2 cellular contexts compared by ENCODE assay signal in the genomic region with DNA sequence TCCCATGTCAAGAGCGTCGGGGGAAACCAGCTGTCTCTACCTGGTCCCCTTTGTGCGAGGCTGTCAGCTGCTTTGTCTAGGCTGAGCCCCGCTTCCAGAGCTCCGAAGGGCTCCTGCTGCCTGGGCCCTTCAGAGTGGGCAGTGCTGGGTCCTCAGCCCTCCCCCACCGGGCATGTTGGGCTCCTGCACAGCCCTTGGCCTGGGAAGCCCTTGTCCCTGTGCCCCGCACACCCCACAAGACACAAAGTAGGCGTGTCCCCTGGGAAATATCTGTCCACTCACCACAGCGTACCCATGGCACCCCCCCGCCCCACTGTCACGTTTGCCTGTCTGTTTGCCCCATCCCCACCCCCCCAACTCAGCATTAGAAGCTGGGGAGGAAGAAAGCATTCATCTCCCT.
TF ChIP-seq lines count a peak whose summit lies in the region.

No MANE protein-coding gene starts in this region.

TF ChIP-seq in SK-N-SH, 30 proteins besides CTCF, POLR2A, EP300 and RAD21 (continued from another document):
- TF ChIP-seq TEAD4 (IDR thresholded peaks at IDR 0.05; ENCODE audit: borderline replicate concordance, insufficient read depth), result no peak
- no peak for TF ChIP-seq NFIC (IDR thresholded peaks at IDR 0.05; ENCODE audit: borderline replicate concordance)
- TF ChIP-seq GABPA (IDR thresholded peaks at IDR 0.05; ENCODE audit: low read depth), result no peak
- TF ChIP-seq FOSL2 (IDR thresholded peaks at IDR 0.05; ENCODE audit: borderline replicate concordance, low read depth), result no peak
- no peak for TF ChIP-seq POLR2AphosphoS5 (IDR thresholded peaks at IDR 0.05; ENCODE audit: low read depth, low read length)
- TF ChIP-seq, protein P1, sequence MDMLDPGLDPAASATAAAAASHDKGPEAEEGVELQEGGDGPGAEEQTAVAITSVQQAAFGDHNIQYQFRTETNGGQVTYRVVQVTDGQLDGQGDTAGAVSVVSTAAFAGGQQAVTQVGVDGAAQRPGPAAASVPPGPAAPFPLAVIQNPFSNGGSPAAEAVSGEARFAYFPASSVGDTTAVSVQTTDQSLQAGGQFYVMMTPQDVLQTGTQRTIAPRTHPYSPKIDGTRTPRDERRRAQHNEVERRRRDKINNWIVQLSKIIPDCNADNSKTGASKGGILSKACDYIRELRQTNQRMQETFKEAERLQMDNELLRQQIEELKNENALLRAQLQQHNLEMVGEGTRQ (IDR thresholded peaks at IDR 0.05; ENCODE audit: borderline replicate concordance, low read depth, low read length), result no peak
- TF ChIP-seq FOXM1 (IDR thresholded peaks at IDR 0.05; ENCODE audit: low read depth), result no peak
- no peak for TF ChIP-seq TCF12 (IDR thresholded peaks at IDR 0.05)
- no peak for TF ChIP-seq CHD2 (IDR thresholded peaks at IDR 0.05; ENCODE audit: low read length, partially characterized antibody)

TF ChIP-seq in SK-N-SH treated with all-trans-retinoic acid at 6 μM for 48 hours, 23 proteins besides CTCF, POLR2A, EP300 and RAD21 (continued from another document):
- TF ChIP-seq, protein P2, sequence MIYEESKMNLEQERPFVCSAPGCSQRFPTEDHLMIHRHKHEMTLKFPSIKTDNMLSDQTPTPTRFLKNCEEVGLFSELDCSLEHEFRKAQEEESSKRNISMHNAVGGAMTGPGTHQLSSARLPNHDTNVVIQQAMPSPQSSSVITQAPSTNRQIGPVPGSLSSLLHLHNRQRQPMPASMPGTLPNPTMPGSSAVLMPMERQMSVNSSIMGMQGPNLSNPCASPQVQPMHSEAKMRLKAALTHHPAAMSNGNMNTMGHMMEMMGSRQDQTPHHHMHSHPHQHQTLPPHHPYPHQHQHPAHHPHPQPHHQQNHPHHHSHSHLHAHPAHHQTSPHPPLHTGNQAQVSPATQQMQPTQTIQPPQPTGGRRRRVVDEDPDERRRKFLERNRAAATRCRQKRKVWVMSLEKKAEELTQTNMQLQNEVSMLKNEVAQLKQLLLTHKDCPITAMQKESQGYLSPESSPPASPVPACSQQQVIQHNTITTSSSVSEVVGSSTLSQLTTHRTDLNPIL (CRISPR knock-in tag; IDR thresholded peaks at IDR 0.05; ENCODE audit: low read depth), result no peak
- no peak for TF ChIP-seq SNAI2 (CRISPR knock-in tag; IDR thresholded peaks at IDR 0.05)
- no peak for TF ChIP-seq OSR1 (CRISPR knock-in tag; IDR thresholded peaks at IDR 0.05)
- TF ChIP-seq BACH2 (CRISPR knock-in tag; IDR thresholded peaks at IDR 0.05; ENCODE audit: borderline replicate concordance), result no peak
- TF ChIP-seq, protein P3, sequence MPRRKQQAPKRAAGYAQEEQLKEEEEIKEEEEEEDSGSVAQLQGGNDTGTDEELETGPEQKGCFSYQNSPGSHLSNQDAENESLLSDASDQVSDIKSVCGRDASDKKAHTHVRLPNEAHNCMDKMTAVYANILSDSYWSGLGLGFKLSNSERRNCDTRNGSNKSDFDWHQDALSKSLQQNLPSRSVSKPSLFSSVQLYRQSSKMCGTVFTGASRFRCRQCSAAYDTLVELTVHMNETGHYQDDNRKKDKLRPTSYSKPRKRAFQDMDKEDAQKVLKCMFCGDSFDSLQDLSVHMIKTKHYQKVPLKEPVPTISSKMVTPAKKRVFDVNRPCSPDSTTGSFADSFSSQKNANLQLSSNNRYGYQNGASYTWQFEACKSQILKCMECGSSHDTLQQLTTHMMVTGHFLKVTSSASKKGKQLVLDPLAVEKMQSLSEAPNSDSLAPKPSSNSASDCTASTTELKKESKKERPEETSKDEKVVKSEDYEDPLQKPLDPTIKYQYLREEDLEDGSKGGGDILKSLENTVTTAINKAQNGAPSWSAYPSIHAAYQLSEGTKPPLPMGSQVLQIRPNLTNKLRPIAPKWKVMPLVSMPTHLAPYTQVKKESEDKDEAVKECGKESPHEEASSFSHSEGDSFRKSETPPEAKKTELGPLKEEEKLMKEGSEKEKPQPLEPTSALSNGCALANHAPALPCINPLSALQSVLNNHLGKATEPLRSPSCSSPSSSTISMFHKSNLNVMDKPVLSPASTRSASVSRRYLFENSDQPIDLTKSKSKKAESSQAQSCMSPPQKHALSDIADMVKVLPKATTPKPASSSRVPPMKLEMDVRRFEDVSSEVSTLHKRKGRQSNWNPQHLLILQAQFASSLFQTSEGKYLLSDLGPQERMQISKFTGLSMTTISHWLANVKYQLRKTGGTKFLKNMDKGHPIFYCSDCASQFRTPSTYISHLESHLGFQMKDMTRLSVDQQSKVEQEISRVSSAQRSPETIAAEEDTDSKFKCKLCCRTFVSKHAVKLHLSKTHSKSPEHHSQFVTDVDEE (CRISPR knock-in tag; IDR thresholded peaks at IDR 0.05), result no peak
- no peak for TF ChIP-seq CSDC2 (CRISPR knock-in tag; IDR thresholded peaks at IDR 0.05)
- no peak for TF ChIP-seq ZFP30 (CRISPR knock-in tag; IDR thresholded peaks at IDR 0.05)
- TF ChIP-seq, protein P4, sequence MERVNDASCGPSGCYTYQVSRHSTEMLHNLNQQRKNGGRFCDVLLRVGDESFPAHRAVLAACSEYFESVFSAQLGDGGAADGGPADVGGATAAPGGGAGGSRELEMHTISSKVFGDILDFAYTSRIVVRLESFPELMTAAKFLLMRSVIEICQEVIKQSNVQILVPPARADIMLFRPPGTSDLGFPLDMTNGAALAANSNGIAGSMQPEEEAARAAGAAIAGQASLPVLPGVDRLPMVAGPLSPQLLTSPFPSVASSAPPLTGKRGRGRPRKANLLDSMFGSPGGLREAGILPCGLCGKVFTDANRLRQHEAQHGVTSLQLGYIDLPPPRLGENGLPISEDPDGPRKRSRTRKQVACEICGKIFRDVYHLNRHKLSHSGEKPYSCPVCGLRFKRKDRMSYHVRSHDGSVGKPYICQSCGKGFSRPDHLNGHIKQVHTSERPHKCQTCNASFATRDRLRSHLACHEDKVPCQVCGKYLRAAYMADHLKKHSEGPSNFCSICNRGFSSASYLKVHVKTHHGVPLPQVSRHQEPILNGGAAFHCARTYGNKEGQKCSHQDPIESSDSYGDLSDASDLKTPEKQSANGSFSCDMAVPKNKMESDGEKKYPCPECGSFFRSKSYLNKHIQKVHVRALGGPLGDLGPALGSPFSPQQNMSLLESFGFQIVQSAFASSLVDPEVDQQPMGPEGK (CRISPR knock-in tag; IDR thresholded peaks at IDR 0.05; ENCODE audit: borderline replicate concordance), result no peak
- TF ChIP-seq ZC3H10 (CRISPR knock-in tag; IDR thresholded peaks at IDR 0.05), result no peak
- TF ChIP-seq ISL1 (CRISPR knock-in tag; IDR thresholded peaks at IDR 0.05), result no peak
- TF ChIP-seq ARNTL (CRISPR knock-in tag; IDR thresholded peaks at IDR 0.05; ENCODE audit: borderline replicate concordance, low read depth), result no peak
- TF ChIP-seq GLIS3 (CRISPR knock-in tag; IDR thresholded peaks at IDR 0.05), result no peak
- TF ChIP-seq ZNF8 (CRISPR knock-in tag; IDR thresholded peaks at IDR 0.05), result no peak
- no peak for TF ChIP-seq PPARA (CRISPR knock-in tag; IDR thresholded peaks at IDR 0.05; ENCODE audit: borderline replicate concordance)
TF ChIP-seq in SK-N-SH treated with all-trans-retinoic acid at 6 μM for 48 hours: peak in this region for 0.
